In the genomic region with DNA sequence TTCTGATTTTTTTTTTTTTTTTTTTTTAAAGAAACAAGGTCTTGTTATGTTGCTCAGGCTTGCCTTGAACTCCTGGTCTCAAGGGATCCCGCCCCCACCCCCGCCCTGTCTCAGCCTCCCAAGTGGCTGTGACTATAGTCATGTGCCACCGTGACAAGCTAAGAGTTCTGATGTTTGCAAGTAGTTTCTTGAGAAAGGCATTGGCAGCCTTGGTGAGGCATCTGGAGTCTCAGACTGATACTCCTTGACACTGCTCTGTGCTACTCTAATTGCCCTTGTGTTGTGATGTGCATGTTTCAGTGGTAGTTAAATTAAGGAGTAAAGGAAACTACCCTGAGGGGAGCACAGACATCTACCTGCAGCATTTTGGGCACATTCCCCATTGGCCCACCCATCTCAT, we compare ENCODE assay signal across 17 cellular contexts. TPM values are rescaled to one million over a fixed set of nuclear protein-coding genes. Genes with fewer than 3 reads are reported as not detected.
DNase-seq lines count a peak whose midpoint lies in the region; ATAC-seq and TF ChIP-seq lines count a peak whose summit lies in the region.
"Had no signal": no experiment of that assay in that cellular context is flagged by ENCODE, and none has a peak within 500 bp of the region (broad histone marks: within the 10 kb centered on the region; RNA-seq: fewer than 3 reads in every experiment).

No MANE protein-coding gene starts in this region.

- peak; percentile 19 for ATAC-seq in activated CD8-positive, alpha-beta T cell treated with anti-CD3 and anti-CD28 coated beads for 36 hours
- ATAC-seq in activated CD8-positive, alpha-beta T cell treated with anti-CD3 and anti-CD28 coated beads, Interleukin-2, amount 10 ng/mL, durations not matched to agents 7 days and 5 days: no peak
- peak; percentile 45 for ATAC-seq in stimulated activated naive CD8-positive, alpha-beta T cell treated with anti-CD3 and anti-CD28 coated beads, Interleukin-15, amount 100 ng/mL, for 72 hours
- ATAC-seq in stimulated activated naive CD8-positive, alpha-beta T cell treated with anti-CD3 and anti-CD28 coated beads, Interleukin-15, Interleukin-2, amounts not matched to agents 100 U/mL and 50 U/mL, for 24 hours: no peak
- ATAC-seq in activated T-helper 17 cell treated with anti-CD3 and anti-CD28 coated beads, Interleukin-2, amount 50 U/mL, for 72 hours (replicated peaks): peak; percentile 41
- no peak for ATAC-seq in GM21737 (IDR thresholded peaks at IDR 0.05; ENCODE audit: unreplicated experiment)
- ATAC-seq: CD8-positive, alpha-beta T cell had no signal

- H3K27ac Mint-ChIP-seq in activated CD8-positive, alpha-beta T cell treated with anti-CD3 and anti-CD28 coated beads for 36 hours: no peak overlapping the region
- H3K27ac Mint-ChIP-seq in activated CD8-positive, alpha-beta T cell treated with anti-CD3 and anti-CD28 coated beads, Interleukin-2, amount 10 ng/mL, durations not matched to agents 7 days and 5 days: no peak overlapping the region
- H3K27ac Mint-ChIP-seq in stimulated activated naive CD8-positive, alpha-beta T cell treated with anti-CD3 and anti-CD28 coated beads, Interleukin-15, amount 100 ng/mL, for 72 hours: no peak overlapping the region
- H3K27ac Mint-ChIP-seq in activated T-helper 17 cell treated with anti-CD3 and anti-CD28 coated beads, Interleukin-2, amount 50 U/mL, for 72 hours: no peak overlapping the region
- H3K27ac Mint-ChIP-seq: CD8-positive, alpha-beta T cell had no signal

- H3K9me3 Mint-ChIP-seq in activated CD8-positive, alpha-beta T cell treated with anti-CD3 and anti-CD28 coated beads for 36 hours: no peaks in the 10 kb centered on the region
- no peaks in the 10 kb centered on the region for H3K9me3 Mint-ChIP-seq in activated CD8-positive, alpha-beta T cell treated with anti-CD3 and anti-CD28 coated beads, Interleukin-2, amount 10 ng/mL, durations not matched to agents 7 days and 5 days (ENCODE audit: insufficient read depth)
- H3K9me3 Mint-ChIP-seq in stimulated activated naive CD8-positive, alpha-beta T cell treated with anti-CD3 and anti-CD28 coated beads, Interleukin-15, amount 100 ng/mL, for 72 hours: no peaks in the 10 kb centered on the region
- no peaks in the 10 kb centered on the region for H3K9me3 Mint-ChIP-seq in activated T-helper 17 cell treated with anti-CD3 and anti-CD28 coated beads, Interleukin-2, amount 50 U/mL, for 72 hours
- H3K9me3 Mint-ChIP-seq: CD8-positive, alpha-beta T cell had no signal

- CTCF ChIA-PET in activated CD8-positive, alpha-beta T cell treated with anti-CD3 and anti-CD28 coated beads for 36 hours (lab: Charles Lee): interaction anchor here (1.1 kb wide), 1 partner anchor 850 kb away, joined by 3 read pairs; no protein-coding TSS in a partner anchor
- CTCF ChIA-PET in activated CD8-positive, alpha-beta T cell treated with anti-CD3 and anti-CD28 coated beads, Interleukin-2, amount 10 ng/mL, durations not matched to agents 7 days and 5 days (lab: Charles Lee): no interaction called here

- no peak for TF ChIP-seq CTCF in activated CD8-positive, alpha-beta T cell treated with anti-CD3 and anti-CD28 coated beads for 36 hours (IDR thresholded peaks at IDR 0.05)

- peaks cover 28% of the 10 kb centered on the region for H3K27me3 Mint-ChIP-seq in activated CD8-positive, alpha-beta T cell treated with anti-CD3 and anti-CD28 coated beads for 36 hours
- peaks cover 33% of the 10 kb centered on the region for H3K27me3 Mint-ChIP-seq in activated CD8-positive, alpha-beta T cell treated with anti-CD3 and anti-CD28 coated beads, Interleukin-2, amount 10 ng/mL, durations not matched to agents 7 days and 5 days (ENCODE audit: low read depth)
- peaks cover 37% of the 10 kb centered on the region for H3K27me3 Mint-ChIP-seq in stimulated activated naive CD8-positive, alpha-beta T cell treated with anti-CD3 and anti-CD28 coated beads, Interleukin-15, amount 100 ng/mL, for 72 hours
- H3K27me3 Mint-ChIP-seq in activated T-helper 17 cell treated with anti-CD3 and anti-CD28 coated beads, Interleukin-2, amount 50 U/mL, for 72 hours: peaks cover 33% of the 10 kb centered on the region

- H3K36me3 Mint-ChIP-seq in activated CD8-positive, alpha-beta T cell treated with anti-CD3 and anti-CD28 coated beads for 36 hours (ENCODE audit: low read depth): no peaks in the 10 kb centered on the region
- no peaks in the 10 kb centered on the region for H3K36me3 Mint-ChIP-seq in activated CD8-positive, alpha-beta T cell treated with anti-CD3 and anti-CD28 coated beads, Interleukin-2, amount 10 ng/mL, durations not matched to agents 7 days and 5 days (ENCODE audit: low read depth)
- no peaks in the 10 kb centered on the region for H3K36me3 Mint-ChIP-seq in activated T-helper 17 cell treated with anti-CD3 and anti-CD28 coated beads, Interleukin-2, amount 50 U/mL, for 72 hours (ENCODE audit: low read depth)
- H3K36me3 Mint-ChIP-seq: CD8-positive, alpha-beta T cell had no signal

- H3K4me1 Mint-ChIP-seq in activated CD8-positive, alpha-beta T cell treated with anti-CD3 and anti-CD28 coated beads for 36 hours (ENCODE audit: low read depth): no peaks in the 10 kb centered on the region
- no peaks in the 10 kb centered on the region for H3K4me1 Mint-ChIP-seq in activated CD8-positive, alpha-beta T cell treated with anti-CD3 and anti-CD28 coated beads, Interleukin-2, amount 10 ng/mL, durations not matched to agents 7 days and 5 days (ENCODE audit: low read depth)
- no peaks in the 10 kb centered on the region for H3K4me1 Mint-ChIP-seq in stimulated activated naive CD8-positive, alpha-beta T cell treated with anti-CD3 and anti-CD28 coated beads, Interleukin-15, amount 100 ng/mL, for 72 hours
- H3K4me1 Mint-ChIP-seq in activated T-helper 17 cell treated with anti-CD3 and anti-CD28 coated beads, Interleukin-2, amount 50 U/mL, for 72 hours: no peaks in the 10 kb centered on the region

- POLR2A ChIA-PET in activated CD8-positive, alpha-beta T cell treated with anti-CD3 and anti-CD28 coated beads for 36 hours (lab: Charles Lee): no interaction called here
- POLR2A ChIA-PET in activated CD8-positive, alpha-beta T cell treated with anti-CD3 and anti-CD28 coated beads, Interleukin-2, amount 10 ng/mL, durations not matched to agents 7 days and 5 days (lab: Charles Lee): interaction anchor here (0.5 kb wide), 1 partner anchor 284 kb away, joined by 3 read pairs; no protein-coding TSS in a partner anchor

- no peak overlapping the region for H3K4me3 Mint-ChIP-seq in activated CD8-positive, alpha-beta T cell treated with anti-CD3 and anti-CD28 coated beads for 36 hours
- H3K4me3 Mint-ChIP-seq in activated CD8-positive, alpha-beta T cell treated with anti-CD3 and anti-CD28 coated beads, Interleukin-2, amount 10 ng/mL, durations not matched to agents 7 days and 5 days: no peak overlapping the region
- no peak overlapping the region for H3K4me3 Mint-ChIP-seq in stimulated activated naive CD8-positive, alpha-beta T cell treated with anti-CD3 and anti-CD28 coated beads, Interleukin-15, amount 100 ng/mL, for 72 hours
- H3K4me3 Mint-ChIP-seq in activated T-helper 17 cell treated with anti-CD3 and anti-CD28 coated beads, Interleukin-2, amount 50 U/mL, for 72 hours: peak overlapping the region; percentile 27
- H3K4me3 Mint-ChIP-seq: CD8-positive, alpha-beta T cell had no signal

- intact Hi-C loops in activated CD8-positive, alpha-beta T cell treated with anti-CD3 and anti-CD28 coated beads for 36 hours (cut with micrococcal nuclease): no loop called here

- no peak for DNase-seq in activated CD8-positive, alpha-beta T cell treated with anti-CD3 and anti-CD28 coated beads for 36 hours
- DNase-seq in activated CD8-positive, alpha-beta T cell treated with anti-CD3 and anti-CD28 coated beads, Interleukin-2, amount 10 ng/mL, durations not matched to agents 7 days and 5 days: no peak
- DNase-seq in stimulated activated naive CD8-positive, alpha-beta T cell treated with anti-CD3 and anti-CD28 coated beads, Interleukin-15, amount 100 ng/mL, for 72 hours: no peak
- no peak for DNase-seq in stimulated activated naive CD8-positive, alpha-beta T cell treated with anti-CD3 and anti-CD28 coated beads, Interleukin-15, Interleukin-2, amounts not matched to agents 100 U/mL and 50 U/mL, for 24 hours
- DNase-seq: C1 segment of cervical spinal cord; Caco-2; CD8-positive, alpha-beta T cell; DMS153; DND-41; GM23248; H7; HCEC 1CT had no signal

RNA-seq across cellular contexts. Expression of gene OR4E1, which starts 46.2 kb away (rescaled TPM):
- total RNA-seq in activated CD8-positive, alpha-beta T cell treated with anti-CD3 and anti-CD28 coated beads for 36 hours: not detected
- total RNA-seq in activated CD8-positive, alpha-beta T cell treated with anti-CD3 and anti-CD28 coated beads, Interleukin-2, amount 10 ng/mL, durations not matched to agents 7 days and 5 days: under 1 TPM in 1 of 2 experiments, not detected in 1; 0.05 TPM
- under 1 TPM; 0.09 to 0.71 TPM for total RNA-seq in activated T-helper 17 cell treated with anti-CD3 and anti-CD28 coated beads, Interleukin-2, amount 50 U/mL, for 72 hours
- total RNA-seq: A172; A673; Caco-2; CD8-positive, alpha-beta T cell; GM23248; H1; H7 had no signal

Comparison
In these comparisons a context has a peak if more than half of its experiments do, and no peak if none do; other contexts are left out.
1. ATAC-seq: peak in activated CD8-positive, alpha-beta T cell treated with anti-CD3 and anti-CD28 coated beads for 36 hours (single experiment), stimulated activated naive CD8-positive, alpha-beta T cell treated with anti-CD3 and anti-CD28 coated beads, Interleukin-15, amount 100 ng/mL, for 72 hours (single experiment) and activated T-helper 17 cell treated with anti-CD3 and anti-CD28 coated beads, Interleukin-2, amount 50 U/mL, for 72 hours (single experiment); none in activated CD8-positive, alpha-beta T cell treated with anti-CD3 and anti-CD28 coated beads, Interleukin-2, amount 10 ng/mL, durations not matched to agents 7 days and 5 days (single experiment), stimulated activated naive CD8-positive, alpha-beta T cell treated with anti-CD3 and anti-CD28 coated beads, Interleukin-15, Interleukin-2, amounts not matched to agents 100 U/mL and 50 U/mL, for 24 hours (single experiment) and GM21737 (single experiment).